ENCODE assay signal across 8 cellular contexts in genomic region chr15:55254916-55255679, GRCh38. TPM values are rescaled to one million over a fixed set of nuclear protein-coding genes. Genes with fewer than 3 reads are reported as not detected.
A peak's percentile ranks its signal among the peaks of the same experiment; 100 is the strongest.
DNase-seq lines count a peak whose midpoint lies in the region; ATAC-seq and TF ChIP-seq lines count a peak whose summit lies in the region.

No MANE protein-coding gene starts in this region.

- H3K27ac Mint-ChIP-seq in immature natural killer cell = peak overlapping the region; percentile 86 to 99 (median 96)

- POLR2A ChIA-PET in GM10248 (lab: Yijun Ruan, JAX) = no interaction called here

- peak; percentile 37 for DNase-seq in GM10248 (ENCODE audit: extremely low spot score)
- peak; percentile 56 to 71 for DNase-seq in NOMO-1 (lab: John Stamatoyannopoulos, UW; ENCODE audit: unreplicated experiment in 2 of 2)
- no peak for DNase-seq in immature natural killer cell
- DNase-seq in HAP-1 (ENCODE audit: low spot score in 2 of 2) = no peak
- DNase-seq in AG08396 (ENCODE audit: low spot score) = no peak
- no peak for DNase-seq in dedifferentiated amniotic fluid mesenchymal stem cell (ENCODE audit: extremely low spot score)
- no peak for DNase-seq in AG20443 (ENCODE audit: low spot score)

- no peak for TF ChIP-seq CTCF in GM10248 (IDR thresholded peaks at IDR 0.05; ENCODE audit: control extremely low read depth, extremely low read depth, low read depth, missing control alignments)

- H3K9me3 ChIP-seq in HAP-1 = no peaks in the 10 kb centered on the region

- H3K27me3 ChIP-seq in HAP-1 (ENCODE audit: low read depth) = no peaks in the 10 kb centered on the region

- H3K4me3 Mint-ChIP-seq in immature natural killer cell = peak overlapping the region; percentile 81 to 94 (median 83)

- no peaks in the 10 kb centered on the region for H3K9me3 Mint-ChIP-seq in immature natural killer cell

- peaks cover 77 to 79% of the 10 kb centered on the region in 2 donors for H3K4me1 Mint-ChIP-seq in immature natural killer cell

- H3K4me1 ChIP-seq in HAP-1 = no peaks in the 10 kb centered on the region

- peak; percentile 39 for ATAC-seq in GM21447 (IDR thresholded peaks at IDR 0.05; ENCODE audit: unreplicated experiment)

- H3K27me3 Mint-ChIP-seq in immature natural killer cell (ENCODE audit: low read depth in 3 of 3) = peaks cover 0 to 2% (median 0%) of the 10 kb centered on the region in 3 donors

- in situ Hi-C loops in HAP-1 (cut with MboI; ENCODE audit: low sequenced_read_pairs) = no loop called here

- H3K36me3 Mint-ChIP-seq in immature natural killer cell = peaks cover 0 to 6% (median 0%) of the 10 kb centered on the region in 3 donors

- no peak overlapping the region for H3K4me3 ChIP-seq in HAP-1

- CTCF ChIA-PET in GM10248 (lab: Yijun Ruan, JAX) = interaction anchor here (1.9 kb wide), 1 partner anchor 27 kb away, joined by 7 read pairs; no protein-coding TSS in a partner anchor

- no peaks in the 10 kb centered on the region for H3K36me3 ChIP-seq in HAP-1 (replicated peaks)

RNA-seq across cellular contexts. Expression of gene RAB27A, which starts 34.5 kb away (rescaled TPM):
- polyA plus RNA-seq in immature natural killer cell = 100 to 1,000 TPM in 2 of 3 donors, 10 to 100 TPM in 1; 99.6 to 157 (median 150) TPM

RNA-seq across cellular contexts. Expression of gene RSL24D1, which starts 58.4 kb away (rescaled TPM):
- polyA plus RNA-seq in immature natural killer cell = 100 to 1,000 TPM in 2 of 3 donors, 10 to 100 TPM in 1; 76.2 to 123 (median 105) TPM

Comparison
In these comparisons a context has a peak if more than half of its experiments do, and no peak if none do; other contexts are left out.
1. DNase-seq: peak in GM10248 (single experiment) and NOMO-1 (2 of 2); none in immature natural killer cell (0 of 3), HAP-1 (0 of 2), AG08396 (single experiment), dedifferentiated amniotic fluid mesenchymal stem cell (single experiment) and AG20443 (single experiment).